ENCODE assay signal across 18 cellular contexts in the genomic region with DNA sequence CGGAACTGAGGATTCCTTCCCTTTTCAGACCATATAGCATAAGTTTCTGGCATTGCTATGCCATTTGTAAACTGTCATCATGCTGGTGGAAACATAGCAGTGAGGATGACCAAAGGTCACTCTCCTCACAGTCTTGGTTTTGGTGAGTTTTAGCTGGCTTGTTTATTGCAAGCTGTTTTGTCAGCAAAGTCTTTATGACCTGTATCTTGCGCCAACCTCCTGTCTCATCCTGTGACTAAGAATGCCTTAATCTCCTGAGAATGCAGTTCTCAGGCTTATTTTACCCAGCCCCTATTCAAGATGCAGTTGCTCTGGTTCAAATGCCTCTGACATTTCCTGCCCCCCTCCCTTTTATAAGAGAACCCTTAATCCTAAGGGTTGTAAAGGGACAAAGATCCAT. TPM values are rescaled to one million over a fixed set of nuclear protein-coding genes. Genes with fewer than 3 reads are reported as not detected.
DNase-seq lines count a peak whose midpoint lies in the region; ATAC-seq and TF ChIP-seq lines count a peak whose summit lies in the region.
"Had no signal": no experiment of that assay in that cellular context is flagged by ENCODE, and none has a peak within 500 bp of the region (broad histone marks: within the 10 kb centered on the region; RNA-seq: fewer than 3 reads in every experiment).

No MANE protein-coding gene starts in this region.

- H3K79me2 ChIP-seq in GM23248 (ENCODE audit: insufficient read depth), result no peaks in the 10 kb centered on the region
- H3K79me2 ChIP-seq: parathyroid adenoma had no signal

- no peaks in the 10 kb centered on the region for H3K9me3 ChIP-seq in GM23248 (ENCODE audit: low read depth)
- H3K9me3 ChIP-seq: tibial nerve had no signal

- H3K9me2 ChIP-seq in GM23248 (ENCODE audit: insufficient read depth), result no peaks in the 10 kb centered on the region

- peak overlapping the region; percentile 74 for H3K27ac ChIP-seq in GM23248
- H3K27ac ChIP-seq: C4-2B, parathyroid adenoma, tibial nerve had no signal

- no peak for ATAC-seq in GM21360 (IDR thresholded peaks at IDR 0.05; ENCODE audit: unreplicated experiment)

- 2 to 3% methylated on average over 2 of the region's 2 CpGs for WGBS in GM23248 (ENCODE audit: low coverage in 1 of 2, low lambda C conversion rate in 2 of 2, missing lambda C conversion rate in 2 of 2), 2 experiments

- peak overlapping the region; percentile 20; the same call in 1 of the 2 replicates for H2AFZ ChIP-seq in GM23248
- H2AFZ ChIP-seq: parathyroid adenoma had no signal

- no peak for TF ChIP-seq CTCF in WI38 (IDR thresholded peaks at IDR 0.05; ENCODE audit: low read depth, low read length)
- TF ChIP-seq CTCF in fibroblast of the aortic adventitia (IDR thresholded peaks at IDR 0.05; ENCODE audit: insufficient read depth, low read length), result no peak

- H3F3A ChIP-seq in GM23248 (ENCODE audit: insufficient read depth), result peaks cover 13% of the 10 kb centered on the region

- H3K4me2 ChIP-seq in GM23248 (ENCODE audit: unreplicated experiment), result peak overlapping the region; percentile 76

- peak overlapping the region; percentile 49 for H3K9ac ChIP-seq in GM23248
- H3K9ac ChIP-seq: parathyroid adenoma had no signal

- H3K36me3 ChIP-seq in GM23248 (ENCODE audit: low read depth), result no peaks in the 10 kb centered on the region
- H3K36me3 ChIP-seq: tibial nerve had no signal

- no peaks in the 10 kb centered on the region for H4K20me1 ChIP-seq in GM23248 (ENCODE audit: insufficient read depth)

- no peaks in the 10 kb centered on the region for H3K27me3 ChIP-seq in GM23248 (replicated peaks; ENCODE audit: insufficient read depth)
- H3K27me3 ChIP-seq: tibial nerve had no signal

- H3K4me1 ChIP-seq in GM23248 (ENCODE audit: insufficient read depth), result peaks cover 15% of the 10 kb centered on the region
- H3K4me1 ChIP-seq: parathyroid adenoma, tibial nerve had no signal

- DNase-seq in GM23248 (peak; percentile 88), fibroblast of the aortic adventitia (ENCODE audit: low read depth) (peak; percentile 19), skeletal muscle cell (ENCODE audit: low read depth) (peak; percentile 88), Kasumi-1 (lab: John Stamatoyannopoulos, UW) (no peak), NCI-H146 (lab: John Stamatoyannopoulos, UW) (no peak), T-helper 9 cell (no peak)
- DNase-seq: activated naive CD8-positive, alpha-beta T cell treated with anti-CD3 and anti-CD28 coated beads for 36 hours; DND-41; erythroblast; NCI-H510A treated with DMSO at 0.1 percent for 48 hours; stimulated activated CD4-positive, alpha-beta T cell treated with anti-CD3 and anti-CD28 coated beads, Interleukin-1b, Interleukin-23, amount 100 ng/mL, for 48 hours; stimulated activated CD8-positive, alpha-beta memory T cell treated with anti-CD3 and anti-CD28 coated beads, Interleukin-4, amount 100 ng/mL, for 48 hours had no signal

- H3K4me3 ChIP-seq in GM23248, result peak overlapping the region; percentile 53; the same call in 1 of the 2 replicates
- H3K4me3 ChIP-seq in WI38 (ENCODE audit: low read depth, low read length), result peak overlapping the region; percentile 5; the same call in 1 of the 2 replicates
- H3K4me3 ChIP-seq in fibroblast of the aortic adventitia (ENCODE audit: low read depth, low read length), result no peak overlapping the region
- no peak overlapping the region for H3K4me3 ChIP-seq in skeletal muscle cell (ENCODE audit: low read depth, low read length)
- H3K4me3 ChIP-seq: tibial nerve had no signal

- in situ Hi-C loops in GM23248 (cut with MboI), result no loop called here

RNA-seq across cellular contexts. Expression of gene GRIA1, which starts 26.7 kb away (rescaled TPM):
- total RNA-seq in GM23248 (2014; rRNA removed; shearing (Covaris generic)), result 0.11 and 0.76 TPM in 2 replicates
- 0.04 and 0.13 TPM in 2 replicates for polyA plus RNA-seq in GM23248 (2016; fragmentation: Nextera tagmentation; extraction: Ambion mirVana)
- 1.2 TPM in 1 of 2 replicates, not detected in the other for total RNA-seq in fibroblast of the aortic adventitia (ENCODE audit: low replicate concordance)
- total RNA-seq: activated naive CD8-positive, alpha-beta T cell treated with anti-CD3 and anti-CD28 coated beads for 36 hours; T-helper 1 cell treated with Interleukin-12 subunit alpha and Interleukin-12 subunit beta and Interleukin-4 antibody, amounts not matched to agents 30 ng/mL and 1 ng/mL, for 36 hours had no signal

Comparison
In these comparisons a context has a peak if more than half of its experiments do, and no peak if none do; other contexts are left out.
1. DNase-seq: peak in GM23248 (single experiment), fibroblast of the aortic adventitia (single experiment) and skeletal muscle cell (single experiment); none in Kasumi-1 (0 of 2), NCI-H146 (single experiment) and T-helper 9 cell (single experiment).
2. H3K4me3 ChIP-seq: peak in GM23248 (single experiment) and WI38 (single experiment); none in fibroblast of the aortic adventitia (single experiment) and skeletal muscle cell (single experiment).